8 cellular contexts compared by ENCODE assay signal in the genomic region with DNA sequence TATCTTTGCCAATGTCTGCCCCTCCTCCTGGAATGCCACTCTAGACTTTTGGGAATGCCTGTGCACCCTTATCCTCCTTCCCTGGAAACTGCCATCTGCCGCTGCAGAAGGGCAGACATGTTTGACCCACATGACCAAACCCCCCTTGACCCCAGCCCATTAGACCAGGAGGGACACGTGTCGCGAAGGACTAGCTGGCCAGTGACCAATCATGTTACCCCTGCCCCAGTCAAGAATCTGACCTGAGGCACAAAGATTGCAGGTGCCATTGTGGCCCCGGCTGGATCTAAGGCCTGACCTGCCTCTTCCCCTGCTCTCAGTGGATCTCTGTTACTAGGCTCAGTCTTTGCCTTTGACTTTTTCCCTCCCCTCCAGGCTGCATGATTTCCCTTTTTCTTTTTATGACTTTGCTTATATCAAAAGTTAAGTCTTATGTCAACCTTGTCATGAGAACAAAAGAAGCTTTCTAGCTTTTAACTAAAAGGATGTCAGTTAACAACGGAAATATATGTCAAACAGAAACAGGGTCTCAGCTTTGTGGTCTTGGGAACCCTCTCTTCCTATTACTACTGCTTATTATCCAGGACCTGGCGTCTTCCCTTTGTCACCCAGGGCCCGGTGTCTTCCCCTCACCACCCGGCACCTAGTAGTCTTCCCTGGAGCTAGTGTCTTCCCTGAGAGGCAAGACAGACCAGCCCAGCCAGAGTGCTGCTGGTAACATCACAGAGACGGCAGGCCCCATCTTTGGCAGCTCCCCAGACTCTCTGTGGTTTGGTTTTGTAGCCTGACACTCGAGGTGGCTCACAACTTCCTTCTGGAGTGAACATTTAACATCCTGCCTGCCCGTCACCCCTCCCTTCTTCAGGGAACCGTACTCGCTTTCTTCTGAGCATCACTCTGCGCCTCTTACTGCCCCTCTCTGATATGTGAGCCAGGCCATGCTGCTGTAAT. TPM values are rescaled to one million over a fixed set of nuclear protein-coding genes. Genes with fewer than 3 reads are reported as not detected.
DNase-seq lines count a peak whose midpoint lies in the region; ATAC-seq lines count a peak whose summit lies in the region.

No MANE protein-coding gene starts in this region.

- peaks cover 21% of the 10 kb centered on the region for H3K4me1 Mint-ChIP-seq in memory B cell

- H3K4me3 Mint-ChIP-seq in memory B cell: peak overlapping the region; percentile 10

- ATAC-seq in HG02938 (IDR thresholded peaks at IDR 0.05; ENCODE audit: unreplicated experiment) (peak; percentile 51), memory B cell (ENCODE audit: low read depth) (peak; percentile 78)
- peak; percentile 80 to 83 for ATAC-seq in activated naive CD4-positive, alpha-beta T cell treated with anti-CD3 and anti-CD28 coated beads, Interleukin-2, amount 50 U/mL, for 72 hours

- H3K27ac Mint-ChIP-seq in activated naive CD4-positive, alpha-beta T cell treated with anti-CD3 and anti-CD28 coated beads, Interleukin-2, amount 50 U/mL, for 72 hours: peak overlapping the region; percentile 88 to 96
- peak overlapping the region; percentile 74 for H3K27ac Mint-ChIP-seq in memory B cell

- DNase-seq in GM03348 (ENCODE audit: low spot score): peak; percentile 84
- DNase-seq in SKM-1 treated with dmso at 0.1 percent for 144 hours (lab: John Stamatoyannopoulos, UW; ENCODE audit: unreplicated experiment): peak; percentile 88
- peak; percentile 72 to 82 for DNase-seq in activated naive CD4-positive, alpha-beta T cell treated with anti-CD3 and anti-CD28 coated beads, Interleukin-2, amount 50 U/mL, for 72 hours (ENCODE audit: low spot score in 2 of 2)
- no peak for DNase-seq in memory B cell (ENCODE audit: low spot score in 2 of 2)
- peak; percentile 58 for DNase-seq in stimulated activated CD8-positive, alpha-beta memory T cell treated with anti-CD3 and anti-CD28 coated beads, Interleukin-7, amount 100 ng/mL, for 24 hours (ENCODE audit: low read depth)
- DNase-seq in occipital lobe (lab: John Stamatoyannopoulos, UW): no peak
- no peak for DNase-seq in NCI-H345 treated with DMSO at 0.1 percent for 48 hours (lab: John Stamatoyannopoulos, UW; ENCODE audit: unreplicated experiment)

- peaks cover 0 to 15% of the 10 kb centered on the region in 2 donors for H3K36me3 Mint-ChIP-seq in activated naive CD4-positive, alpha-beta T cell treated with anti-CD3 and anti-CD28 coated beads, Interleukin-2, amount 50 U/mL, for 72 hours
- no peaks in the 10 kb centered on the region for H3K36me3 Mint-ChIP-seq in memory B cell

- H3K9me3 Mint-ChIP-seq in activated naive CD4-positive, alpha-beta T cell treated with anti-CD3 and anti-CD28 coated beads, Interleukin-2, amount 50 U/mL, for 72 hours: peaks cover 4 to 12% of the 10 kb centered on the region in 2 donors
- peaks cover 3% of the 10 kb centered on the region for H3K9me3 Mint-ChIP-seq in memory B cell

- no peaks in the 10 kb centered on the region for H3K27me3 Mint-ChIP-seq in memory B cell

RNA-seq across cellular contexts. Expression of gene PPIF, which starts 24.4 kb away (rescaled TPM):
- 100 to 1,000 TPM in 1 of 2 donors, 10 to 100 TPM in 1; 60.2 to 144 TPM for total RNA-seq in activated naive CD4-positive, alpha-beta T cell treated with anti-CD3 and anti-CD28 coated beads, Interleukin-2, amount 50 U/mL, for 72 hours
- total RNA-seq in occipital lobe: 5.8 TPM

Comparison
In these comparisons a context has a peak if more than half of its experiments do, and no peak if none do; other contexts are left out.
1. DNase-seq: peak in GM03348 (single experiment), SKM-1 treated with dmso at 0.1 percent for 144 hours (single experiment), activated naive CD4-positive, alpha-beta T cell treated with anti-CD3 and anti-CD28 coated beads, Interleukin-2, amount 50 U/mL, for 72 hours (2 of 2) and stimulated activated CD8-positive, alpha-beta memory T cell treated with anti-CD3 and anti-CD28 coated beads, Interleukin-7, amount 100 ng/mL, for 24 hours (single experiment); none in memory B cell (0 of 2), occipital lobe (single experiment) and NCI-H345 treated with DMSO at 0.1 percent for 48 hours (single experiment).
2. Peak in every context shown above with its lines, with median percentiles within 50 percentile points of each other: ATAC-seq.